1 cellular context compared by ENCODE assay signal in the genomic region with DNA sequence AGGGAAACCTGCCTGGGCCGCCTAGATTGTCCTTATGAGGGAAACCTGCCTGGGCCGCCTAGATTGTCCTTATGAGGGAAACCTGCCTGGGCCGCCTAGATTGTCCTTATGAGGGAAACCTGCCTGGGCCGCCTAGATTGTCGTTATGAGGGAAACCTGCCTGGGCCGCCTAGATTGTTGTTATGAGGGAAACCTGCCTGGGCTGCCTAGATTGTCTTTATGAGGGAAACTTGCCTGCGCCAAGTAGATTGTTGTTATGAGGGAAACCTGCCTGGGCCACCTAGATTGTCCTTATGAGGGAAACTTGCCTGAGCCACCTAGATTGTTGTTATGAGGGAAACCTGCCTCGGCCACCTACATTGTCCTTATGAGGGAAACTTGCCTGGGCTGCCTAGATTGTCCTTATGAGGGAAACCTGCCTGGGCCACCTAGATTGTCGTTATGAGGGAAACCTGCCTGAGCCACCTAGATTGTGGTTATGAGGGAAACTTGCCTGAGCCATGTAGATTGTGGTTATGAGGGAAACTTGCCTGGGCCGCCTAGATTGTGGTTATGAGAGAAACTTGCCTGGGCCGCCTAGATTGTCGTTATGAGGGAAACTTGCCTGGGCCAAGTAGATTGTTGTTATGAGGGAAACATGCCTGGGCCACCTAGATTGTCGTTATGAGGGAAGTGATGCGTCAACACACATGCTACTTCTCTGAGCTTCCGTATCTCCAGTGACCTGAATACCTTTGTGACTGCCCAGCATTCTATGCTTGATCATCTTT.
A peak's percentile ranks its signal among the peaks of the same experiment; 100 is the strongest.
TF ChIP-seq lines count a peak whose summit lies in the region.
"Not testable (repeated sequence)": the region's sequence is repeated elsewhere in the genome, so short reads cannot be mapped to it uniquely, and the experiment has no call there.

No MANE protein-coding gene starts in this region.

TF ChIP-seq in K562, 482 proteins besides CTCF, POLR2A, EP300 and RAD21 (continued from another document and continues in another):
- TF ChIP-seq, protein P1, sequence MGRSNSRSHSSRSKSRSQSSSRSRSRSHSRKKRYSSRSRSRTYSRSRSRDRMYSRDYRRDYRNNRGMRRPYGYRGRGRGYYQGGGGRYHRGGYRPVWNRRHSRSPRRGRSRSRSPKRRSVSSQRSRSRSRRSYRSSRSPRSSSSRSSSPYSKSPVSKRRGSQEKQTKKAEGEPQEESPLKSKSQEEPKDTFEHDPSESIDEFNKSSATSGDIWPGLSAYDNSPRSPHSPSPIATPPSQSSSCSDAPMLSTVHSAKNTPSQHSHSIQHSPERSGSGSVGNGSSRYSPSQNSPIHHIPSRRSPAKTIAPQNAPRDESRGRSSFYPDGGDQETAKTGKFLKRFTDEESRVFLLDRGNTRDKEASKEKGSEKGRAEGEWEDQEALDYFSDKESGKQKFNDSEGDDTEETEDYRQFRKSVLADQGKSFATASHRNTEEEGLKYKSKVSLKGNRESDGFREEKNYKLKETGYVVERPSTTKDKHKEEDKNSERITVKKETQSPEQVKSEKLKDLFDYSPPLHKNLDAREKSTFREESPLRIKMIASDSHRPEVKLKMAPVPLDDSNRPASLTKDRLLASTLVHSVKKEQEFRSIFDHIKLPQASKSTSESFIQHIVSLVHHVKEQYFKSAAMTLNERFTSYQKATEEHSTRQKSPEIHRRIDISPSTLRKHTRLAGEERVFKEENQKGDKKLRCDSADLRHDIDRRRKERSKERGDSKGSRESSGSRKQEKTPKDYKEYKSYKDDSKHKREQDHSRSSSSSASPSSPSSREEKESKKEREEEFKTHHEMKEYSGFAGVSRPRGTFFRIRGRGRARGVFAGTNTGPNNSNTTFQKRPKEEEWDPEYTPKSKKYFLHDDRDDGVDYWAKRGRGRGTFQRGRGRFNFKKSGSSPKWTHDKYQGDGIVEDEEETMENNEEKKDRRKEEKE (IDR thresholded peaks at IDR 0.05; ENCODE audit: borderline replicate concordance in 1 of 2, control insufficient read depth in 1 of 2, low read depth in 2 of 2, low read length in 1 of 2) = 0 out of 4 replicates have a peak, but pooled peaks of 1 of the 2 experiments have one; percentile 35
- peak; percentile 84 for TF ChIP-seq HMGN3 (IDR thresholded peaks at IDR 0.05; ENCODE audit: borderline replicate concordance, extremely low read depth, insufficient read length, low read depth, low read length)
- TF ChIP-seq NEUROD1 (IDR thresholded peaks at IDR 0.05; ENCODE audit: borderline replicate concordance, low read depth, low read length, partially characterized antibody) = peak; percentile 93
- peak; percentile 93 for TF ChIP-seq NCOR1 (IDR thresholded peaks at IDR 0.05)
- TF ChIP-seq TRIM24 (IDR thresholded peaks at IDR 0.05) = peak; percentile 99
- peak; percentile 62 for TF ChIP-seq GABPB1 (CRISPR knock-in tag; IDR thresholded peaks at IDR 0.05)
- TF ChIP-seq BACH1 (tag; IDR thresholded peaks at IDR 0.05) = peak; percentile 87
- TF ChIP-seq, protein P2, sequence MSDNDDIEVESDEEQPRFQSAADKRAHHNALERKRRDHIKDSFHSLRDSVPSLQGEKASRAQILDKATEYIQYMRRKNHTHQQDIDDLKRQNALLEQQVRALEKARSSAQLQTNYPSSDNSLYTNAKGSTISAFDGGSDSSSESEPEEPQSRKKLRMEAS (CRISPR knock-in tag; IDR thresholded peaks at IDR 0.05) = peak; percentile 47; the same call in 1 of the 2 replicates
- TF ChIP-seq, protein P3, sequence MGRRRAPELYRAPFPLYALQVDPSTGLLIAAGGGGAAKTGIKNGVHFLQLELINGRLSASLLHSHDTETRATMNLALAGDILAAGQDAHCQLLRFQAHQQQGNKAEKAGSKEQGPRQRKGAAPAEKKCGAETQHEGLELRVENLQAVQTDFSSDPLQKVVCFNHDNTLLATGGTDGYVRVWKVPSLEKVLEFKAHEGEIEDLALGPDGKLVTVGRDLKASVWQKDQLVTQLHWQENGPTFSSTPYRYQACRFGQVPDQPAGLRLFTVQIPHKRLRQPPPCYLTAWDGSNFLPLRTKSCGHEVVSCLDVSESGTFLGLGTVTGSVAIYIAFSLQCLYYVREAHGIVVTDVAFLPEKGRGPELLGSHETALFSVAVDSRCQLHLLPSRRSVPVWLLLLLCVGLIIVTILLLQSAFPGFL (CRISPR knock-in tag; IDR thresholded peaks at IDR 0.05) = 0 out of 2 replicates have a peak, but pooled peaks have one; percentile 61
- TF ChIP-seq CCNT2 (IDR thresholded peaks at IDR 0.05; ENCODE audit: borderline replicate concordance, extremely low read depth, insufficient read length, low read depth, low read length) = peak; percentile 93
- peak; percentile 91 for TF ChIP-seq SOX6 (IDR thresholded peaks at IDR 0.05)
- TF ChIP-seq CTBP1 (IDR thresholded peaks at IDR 0.05; ENCODE audit: borderline replicate concordance) = peak; percentile 55; the same call in 1 of the 2 replicates
- TF ChIP-seq LEF1 (IDR thresholded peaks at IDR 0.05) = peak; percentile 24; the same call in 1 of the 2 replicates
- peak; percentile 97 for TF ChIP-seq SMAD1 (IDR thresholded peaks at IDR 0.05; ENCODE audit: low read depth, low read length, partially characterized antibody)
- peak; percentile 96 for TF ChIP-seq POLR2AphosphoS5 (IDR thresholded peaks at IDR 0.05; ENCODE audit: control insufficient read depth, insufficient read depth, low read depth, low read length)
- 0 out of 2 replicates have a peak, but pooled peaks have one; percentile 21 for TF ChIP-seq EP400 (IDR thresholded peaks at IDR 0.05)
- peak; percentile 87 for TF ChIP-seq FOXJ2 (tag; IDR thresholded peaks at IDR 0.05)
- peak; percentile 57 for TF ChIP-seq HDAC3 (IDR thresholded peaks at IDR 0.05; ENCODE audit: borderline replicate concordance, partially characterized antibody)
- TF ChIP-seq PTBP1 (IDR thresholded peaks at IDR 0.05; ENCODE audit: low read depth, low read length) = peak; percentile 88; the same call in 1 of the 2 replicates
- TF ChIP-seq TEAD4 (IDR thresholded peaks at IDR 0.05; ENCODE audit: low read length) = peak; percentile 97
- not testable (repeated sequence) for TF ChIP-seq TEAD4 (CRISPR knock-in tag; IDR thresholded peaks at IDR 0.05; ENCODE audit: borderline replicate concordance); NR2C2 (CRISPR knock-in tag; IDR thresholded peaks at IDR 0.05); JUND (tag; IDR thresholded peaks at IDR 0.05; ENCODE audit: borderline replicate concordance, low read depth, low read length); NR4A1 (CRISPR knock-in tag; IDR thresholded peaks at IDR 0.05); JUN (CRISPR knock-in tag; IDR thresholded peaks at IDR 0.05; ENCODE audit: borderline replicate concordance)
- peak; percentile 50 for TF ChIP-seq NR2C2 (tag; IDR thresholded peaks at IDR 0.05)
- TF ChIP-seq, protein P4, sequence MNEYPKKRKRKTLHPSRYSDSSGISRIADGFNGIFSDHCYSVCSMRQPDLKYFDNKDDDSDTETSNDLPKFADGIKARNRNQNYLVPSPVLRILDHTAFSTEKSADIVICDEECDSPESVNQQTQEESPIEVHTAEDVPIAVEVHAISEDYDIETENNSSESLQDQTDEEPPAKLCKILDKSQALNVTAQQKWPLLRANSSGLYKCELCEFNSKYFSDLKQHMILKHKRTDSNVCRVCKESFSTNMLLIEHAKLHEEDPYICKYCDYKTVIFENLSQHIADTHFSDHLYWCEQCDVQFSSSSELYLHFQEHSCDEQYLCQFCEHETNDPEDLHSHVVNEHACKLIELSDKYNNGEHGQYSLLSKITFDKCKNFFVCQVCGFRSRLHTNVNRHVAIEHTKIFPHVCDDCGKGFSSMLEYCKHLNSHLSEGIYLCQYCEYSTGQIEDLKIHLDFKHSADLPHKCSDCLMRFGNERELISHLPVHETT (CRISPR knock-in tag; conservative IDR thresholded peaks at IDR 0.05 in 1 of 2, IDR thresholded peaks at IDR 0.05 in 1 of 2) = peak in 1 of 2 experiments; percentile 91; a peak in 2 of 4 replicates
- TF ChIP-seq, protein P5, sequence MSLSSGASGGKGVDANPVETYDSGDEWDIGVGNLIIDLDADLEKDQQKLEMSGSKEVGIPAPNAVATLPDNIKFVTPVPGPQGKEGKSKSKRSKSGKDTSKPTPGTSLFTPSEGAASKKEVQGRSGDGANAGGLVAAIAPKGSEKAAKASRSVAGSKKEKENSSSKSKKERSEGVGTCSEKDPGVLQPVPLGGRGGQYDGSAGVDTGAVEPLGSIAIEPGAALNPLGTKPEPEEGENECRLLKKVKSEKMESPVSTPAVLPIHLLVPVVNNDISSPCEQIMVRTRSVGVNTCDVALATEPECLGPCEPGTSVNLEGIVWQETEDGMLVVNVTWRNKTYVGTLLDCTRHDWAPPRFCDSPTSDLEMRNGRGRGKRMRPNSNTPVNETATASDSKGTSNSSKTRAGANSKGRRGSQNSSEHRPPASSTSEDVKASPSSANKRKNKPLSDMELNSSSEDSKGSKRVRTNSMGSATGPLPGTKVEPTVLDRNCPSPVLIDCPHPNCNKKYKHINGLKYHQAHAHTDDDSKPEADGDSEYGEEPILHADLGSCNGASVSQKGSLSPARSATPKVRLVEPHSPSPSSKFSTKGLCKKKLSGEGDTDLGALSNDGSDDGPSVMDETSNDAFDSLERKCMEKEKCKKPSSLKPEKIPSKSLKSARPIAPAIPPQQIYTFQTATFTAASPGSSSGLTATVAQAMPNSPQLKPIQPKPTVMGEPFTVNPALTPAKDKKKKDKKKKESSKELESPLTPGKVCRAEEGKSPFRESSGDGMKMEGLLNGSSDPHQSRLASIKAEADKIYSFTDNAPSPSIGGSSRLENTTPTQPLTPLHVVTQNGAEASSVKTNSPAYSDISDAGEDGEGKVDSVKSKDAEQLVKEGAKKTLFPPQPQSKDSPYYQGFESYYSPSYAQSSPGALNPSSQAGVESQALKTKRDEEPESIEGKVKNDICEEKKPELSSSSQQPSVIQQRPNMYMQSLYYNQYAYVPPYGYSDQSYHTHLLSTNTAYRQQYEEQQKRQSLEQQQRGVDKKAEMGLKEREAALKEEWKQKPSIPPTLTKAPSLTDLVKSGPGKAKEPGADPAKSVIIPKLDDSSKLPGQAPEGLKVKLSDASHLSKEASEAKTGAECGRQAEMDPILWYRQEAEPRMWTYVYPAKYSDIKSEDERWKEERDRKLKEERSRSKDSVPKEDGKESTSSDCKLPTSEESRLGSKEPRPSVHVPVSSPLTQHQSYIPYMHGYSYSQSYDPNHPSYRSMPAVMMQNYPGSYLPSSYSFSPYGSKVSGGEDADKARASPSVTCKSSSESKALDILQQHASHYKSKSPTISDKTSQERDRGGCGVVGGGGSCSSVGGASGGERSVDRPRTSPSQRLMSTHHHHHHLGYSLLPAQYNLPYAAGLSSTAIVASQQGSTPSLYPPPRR (CRISPR knock-in tag; IDR thresholded peaks at IDR 0.05; ENCODE audit: borderline replicate concordance) = peak; percentile 89; the same call in 1 of the 2 replicates
- peak; percentile 88 for TF ChIP-seq DPF2 (IDR thresholded peaks at IDR 0.05)
- TF ChIP-seq JUND (IDR thresholded peaks at IDR 0.05; ENCODE audit: borderline replicate concordance, low read depth, low read length) = peak; percentile 81
- TF ChIP-seq, protein P6, sequence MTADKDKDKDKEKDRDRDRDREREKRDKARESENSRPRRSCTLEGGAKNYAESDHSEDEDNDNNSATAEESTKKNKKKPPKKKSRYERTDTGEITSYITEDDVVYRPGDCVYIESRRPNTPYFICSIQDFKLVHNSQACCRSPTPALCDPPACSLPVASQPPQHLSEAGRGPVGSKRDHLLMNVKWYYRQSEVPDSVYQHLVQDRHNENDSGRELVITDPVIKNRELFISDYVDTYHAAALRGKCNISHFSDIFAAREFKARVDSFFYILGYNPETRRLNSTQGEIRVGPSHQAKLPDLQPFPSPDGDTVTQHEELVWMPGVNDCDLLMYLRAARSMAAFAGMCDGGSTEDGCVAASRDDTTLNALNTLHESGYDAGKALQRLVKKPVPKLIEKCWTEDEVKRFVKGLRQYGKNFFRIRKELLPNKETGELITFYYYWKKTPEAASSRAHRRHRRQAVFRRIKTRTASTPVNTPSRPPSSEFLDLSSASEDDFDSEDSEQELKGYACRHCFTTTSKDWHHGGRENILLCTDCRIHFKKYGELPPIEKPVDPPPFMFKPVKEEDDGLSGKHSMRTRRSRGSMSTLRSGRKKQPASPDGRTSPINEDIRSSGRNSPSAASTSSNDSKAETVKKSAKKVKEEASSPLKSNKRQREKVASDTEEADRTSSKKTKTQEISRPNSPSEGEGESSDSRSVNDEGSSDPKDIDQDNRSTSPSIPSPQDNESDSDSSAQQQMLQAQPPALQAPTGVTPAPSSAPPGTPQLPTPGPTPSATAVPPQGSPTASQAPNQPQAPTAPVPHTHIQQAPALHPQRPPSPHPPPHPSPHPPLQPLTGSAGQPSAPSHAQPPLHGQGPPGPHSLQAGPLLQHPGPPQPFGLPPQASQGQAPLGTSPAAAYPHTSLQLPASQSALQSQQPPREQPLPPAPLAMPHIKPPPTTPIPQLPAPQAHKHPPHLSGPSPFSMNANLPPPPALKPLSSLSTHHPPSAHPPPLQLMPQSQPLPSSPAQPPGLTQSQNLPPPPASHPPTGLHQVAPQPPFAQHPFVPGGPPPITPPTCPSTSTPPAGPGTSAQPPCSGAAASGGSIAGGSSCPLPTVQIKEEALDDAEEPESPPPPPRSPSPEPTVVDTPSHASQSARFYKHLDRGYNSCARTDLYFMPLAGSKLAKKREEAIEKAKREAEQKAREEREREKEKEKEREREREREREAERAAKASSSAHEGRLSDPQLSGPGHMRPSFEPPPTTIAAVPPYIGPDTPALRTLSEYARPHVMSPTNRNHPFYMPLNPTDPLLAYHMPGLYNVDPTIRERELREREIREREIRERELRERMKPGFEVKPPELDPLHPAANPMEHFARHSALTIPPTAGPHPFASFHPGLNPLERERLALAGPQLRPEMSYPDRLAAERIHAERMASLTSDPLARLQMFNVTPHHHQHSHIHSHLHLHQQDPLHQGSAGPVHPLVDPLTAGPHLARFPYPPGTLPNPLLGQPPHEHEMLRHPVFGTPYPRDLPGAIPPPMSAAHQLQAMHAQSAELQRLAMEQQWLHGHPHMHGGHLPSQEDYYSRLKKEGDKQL (CRISPR knock-in tag; IDR thresholded peaks at IDR 0.05; ENCODE audit: borderline replicate concordance) = 0 out of 2 replicates have a peak, but pooled peaks have one; percentile 67
- TF ChIP-seq NR4A1 (tag; IDR thresholded peaks at IDR 0.05) = peak; percentile 83
- peak; percentile 44; the same call in 1 of the 2 replicates for TF ChIP-seq ATF7 (IDR thresholded peaks at IDR 0.05)
- peak; percentile 93 for TF ChIP-seq ZNF644 (tag; IDR thresholded peaks at IDR 0.05; ENCODE audit: low read depth)
- peak; percentile 53; the same call in 1 of the 2 replicates for TF ChIP-seq ZNF197 (CRISPR knock-in tag; IDR thresholded peaks at IDR 0.05; ENCODE audit: low read depth)
- peak; percentile 83 for TF ChIP-seq CREB1 (IDR thresholded peaks at IDR 0.05)
- TF ChIP-seq CREB1 (CRISPR knock-in tag; IDR thresholded peaks at IDR 0.05) = peak; percentile 51; the same call in 1 of the 2 replicates
- peak; percentile 86 for TF ChIP-seq JUN (IDR thresholded peaks at IDR 0.05; ENCODE audit: borderline replicate concordance, low read depth, low read length)
